In the genomic region with DNA sequence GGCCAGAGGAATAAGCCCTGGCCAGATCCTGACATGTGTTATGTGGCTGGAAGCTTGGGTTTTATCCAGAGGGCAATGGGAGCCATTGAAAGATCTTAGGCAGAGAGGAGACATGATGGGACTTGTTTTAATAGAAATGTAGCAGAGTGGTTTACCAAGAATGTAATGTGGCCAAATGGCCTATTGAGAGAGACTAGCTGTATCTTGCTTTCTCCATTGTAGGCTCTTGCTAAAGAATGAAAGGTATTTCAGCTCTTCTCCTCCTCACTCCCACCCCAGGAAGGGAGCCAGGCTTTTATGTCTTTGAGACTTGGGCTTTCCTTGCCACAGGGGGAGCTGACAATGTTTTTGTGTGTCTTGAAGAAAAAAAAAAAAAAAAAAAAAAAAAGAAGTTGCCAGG, we compare ENCODE assay signal across 1 cellular context.
TF ChIP-seq lines count a peak whose summit lies in the region.

No MANE protein-coding gene starts in this region.

TF ChIP-seq in GM23338, 12 proteins besides CTCF, POLR2A, EP300 and RAD21 (continued from another document):
- TF ChIP-seq, protein P1, sequence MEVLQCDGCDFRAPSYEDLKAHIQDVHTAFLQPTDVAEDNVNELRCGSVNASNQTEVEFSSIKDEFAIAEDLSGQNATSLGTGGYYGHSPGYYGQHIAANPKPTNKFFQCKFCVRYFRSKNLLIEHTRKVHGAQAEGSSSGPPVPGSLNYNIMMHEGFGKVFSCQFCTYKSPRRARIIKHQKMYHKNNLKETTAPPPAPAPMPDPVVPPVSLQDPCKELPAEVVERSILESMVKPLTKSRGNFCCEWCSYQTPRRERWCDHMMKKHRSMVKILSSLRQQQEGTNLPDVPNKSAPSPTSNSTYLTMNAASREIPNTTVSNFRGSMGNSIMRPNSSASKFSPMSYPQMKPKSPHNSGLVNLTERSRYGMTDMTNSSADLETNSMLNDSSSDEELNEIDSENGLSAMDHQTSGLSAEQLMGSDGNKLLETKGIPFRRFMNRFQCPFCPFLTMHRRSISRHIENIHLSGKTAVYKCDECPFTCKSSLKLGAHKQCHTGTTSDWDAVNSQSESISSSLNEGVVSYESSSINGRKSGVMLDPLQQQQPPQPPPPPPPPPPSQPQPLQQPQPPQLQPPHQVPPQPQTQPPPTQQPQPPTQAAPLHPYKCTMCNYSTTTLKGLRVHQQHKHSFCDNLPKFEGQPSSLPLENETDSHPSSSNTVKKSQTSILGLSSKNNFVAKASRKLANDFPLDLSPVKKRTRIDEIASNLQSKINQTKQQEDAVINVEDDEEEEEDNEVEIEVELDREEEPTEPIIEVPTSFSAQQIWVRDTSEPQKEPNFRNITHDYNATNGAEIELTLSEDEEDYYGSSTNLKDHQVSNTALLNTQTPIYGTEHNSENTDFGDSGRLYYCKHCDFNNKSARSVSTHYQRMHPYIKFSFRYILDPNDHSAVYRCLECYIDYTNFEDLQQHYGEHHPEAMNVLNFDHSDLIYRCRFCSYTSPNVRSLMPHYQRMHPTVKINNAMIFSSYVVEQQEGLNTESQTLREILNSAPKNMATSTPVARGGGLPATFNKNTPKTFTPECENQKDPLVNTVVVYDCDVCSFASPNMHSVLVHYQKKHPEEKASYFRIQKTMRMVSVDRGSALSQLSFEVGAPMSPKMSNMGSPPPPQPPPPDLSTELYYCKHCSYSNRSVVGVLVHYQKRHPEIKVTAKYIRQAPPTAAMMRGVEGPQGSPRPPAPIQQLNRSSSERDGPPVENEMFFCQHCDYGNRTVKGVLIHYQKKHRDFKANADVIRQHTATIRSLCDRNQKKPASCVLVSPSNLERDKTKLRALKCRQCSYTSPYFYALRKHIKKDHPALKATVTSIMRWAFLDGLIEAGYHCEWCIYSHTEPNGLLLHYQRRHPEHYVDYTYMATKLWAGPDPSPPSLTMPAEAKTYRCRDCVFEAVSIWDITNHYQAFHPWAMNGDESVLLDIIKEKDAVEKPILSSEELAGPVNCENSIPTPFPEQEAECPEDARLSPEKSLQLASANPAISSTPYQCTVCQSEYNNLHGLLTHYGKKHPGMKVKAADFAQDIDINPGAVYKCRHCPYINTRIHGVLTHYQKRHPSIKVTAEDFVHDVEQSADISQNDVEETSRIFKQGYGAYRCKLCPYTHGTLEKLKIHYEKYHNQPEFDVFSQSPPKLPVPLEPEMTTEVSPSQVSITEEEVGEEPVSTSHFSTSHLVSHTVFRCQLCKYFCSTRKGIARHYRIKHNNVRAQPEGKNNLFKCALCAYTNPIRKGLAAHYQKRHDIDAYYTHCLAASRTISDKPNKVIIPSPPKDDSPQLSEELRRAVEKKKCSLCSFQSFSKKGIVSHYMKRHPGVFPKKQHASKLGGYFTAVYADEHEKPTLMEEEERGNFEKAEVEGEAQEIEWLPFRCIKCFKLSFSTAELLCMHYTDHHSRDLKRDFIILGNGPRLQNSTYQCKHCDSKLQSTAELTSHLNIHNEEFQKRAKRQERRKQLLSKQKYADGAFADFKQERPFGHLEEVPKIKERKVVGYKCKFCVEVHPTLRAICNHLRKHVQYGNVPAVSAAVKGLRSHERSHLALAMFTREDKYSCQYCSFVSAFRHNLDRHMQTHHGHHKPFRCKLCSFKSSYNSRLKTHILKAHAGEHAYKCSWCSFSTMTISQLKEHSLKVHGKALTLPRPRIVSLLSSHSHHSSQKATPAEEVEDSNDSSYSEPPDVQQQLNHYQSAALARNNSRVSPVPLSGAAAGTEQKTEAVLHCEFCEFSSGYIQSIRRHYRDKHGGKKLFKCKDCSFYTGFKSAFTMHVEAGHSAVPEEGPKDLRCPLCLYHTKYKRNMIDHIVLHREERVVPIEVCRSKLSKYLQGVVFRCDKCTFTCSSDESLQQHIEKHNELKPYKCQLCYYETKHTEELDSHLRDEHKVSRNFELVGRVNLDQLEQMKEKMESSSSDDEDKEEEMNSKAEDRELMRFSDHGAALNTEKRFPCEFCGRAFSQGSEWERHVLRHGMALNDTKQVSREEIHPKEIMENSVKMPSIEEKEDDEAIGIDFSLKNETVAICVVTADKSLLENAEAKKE (CRISPR knock-in tag; IDR thresholded peaks at IDR 0.05) = peak; percentile 82; the same call in 1 of the 2 replicates
